Comparison of ENCODE assay signal across 12 cellular contexts in the genomic region with DNA sequence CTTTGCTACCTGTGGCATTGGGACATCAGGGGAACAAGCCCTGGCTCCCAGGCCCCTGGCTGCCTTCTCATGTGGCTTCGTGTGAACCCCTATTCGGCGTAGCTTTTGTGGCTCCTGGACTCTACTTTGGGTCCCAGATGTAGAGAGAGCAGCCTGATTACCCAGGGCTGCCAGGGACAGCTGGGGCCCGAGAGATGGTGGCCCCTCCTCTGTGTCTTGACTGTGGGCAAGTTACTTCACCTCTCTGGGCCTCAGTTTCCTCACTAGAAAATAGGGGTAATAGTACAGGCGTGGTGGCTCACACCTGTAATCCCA. TPM values are rescaled to one million over a fixed set of nuclear protein-coding genes. Genes with fewer than 3 reads are reported as not detected.
DNase-seq lines count a peak whose midpoint lies in the region; ATAC-seq, FAIRE-seq and TF ChIP-seq lines count a peak whose summit lies in the region.
"Had no signal": no experiment of that assay in that cellular context is flagged by ENCODE, and none has a peak within 500 bp of the region (broad histone marks: within the 10 kb centered on the region; RNA-seq: fewer than 3 reads in every experiment).

No MANE protein-coding gene starts in this region.

- no peak overlapping the region for H2BK12ac ChIP-seq in trophoblast cell (ENCODE audit: low read length)

- WGBS in trophoblast cell (ENCODE audit: extremely low coverage, insufficient coverage, insufficient read length), result no CpG with 5 or more reads among the region's 5 CpGs

- H3K18ac ChIP-seq in trophoblast cell (ENCODE audit: low read length), result no peak overlapping the region

- RAD21 ChIA-PET in HCT116 (lab: Charles Lee; ENCODE audit: low non-redundant PET in 1 of 2, low total read pairs in 2 of 2, uncharacterized antibody in 2 of 2, unreplicated experiment in 2 of 2), result no interaction called here

- H3K27ac Mint-ChIP-seq in CD4-positive, CD25-positive, alpha-beta regulatory T cell, result no peak overlapping the region

- H2BK5ac ChIP-seq in trophoblast cell (ENCODE audit: low read depth, low read length, poor library complexity), result no peak overlapping the region

- no peak overlapping the region for H3K23ac ChIP-seq in trophoblast cell (ENCODE audit: low read length)

- H3K9me2 ChIP-seq in HCT116 (ENCODE audit: insufficient read depth), result no peaks in the 10 kb centered on the region

- H3K36me3 ChIP-seq in CD4-positive, CD25-positive, alpha-beta regulatory T cell (ENCODE audit: control insufficient read depth, insufficient read depth, low read length), result no peaks in the 10 kb centered on the region
- H3K36me3 ChIP-seq in HCT116 (ENCODE audit: control insufficient read depth in 1 of 2, insufficient read depth in 2 of 2, low read length in 2 of 2) (peaks cover 4 to 14% of the 10 kb centered on the region in 2 experiments; a peak in 2 of 4 replicates), endothelial cell of umbilical vein (ENCODE audit: control insufficient read depth in 2 of 2, extremely low read depth in 1 of 2, insufficient read depth in 2 of 2, low read length in 2 of 2) (peaks cover 2 to 4% of the 10 kb centered on the region in 2 experiments), trophoblast cell (ENCODE audit: control insufficient read depth in 1 of 2, insufficient read depth in 2 of 2, low read length in 2 of 2) (peaks cover 16 to 18% of the 10 kb centered on the region in 2 experiments)

- H3K4ac ChIP-seq in trophoblast cell (ENCODE audit: low read depth, low read length), result no peak overlapping the region

- FAIRE-seq in endothelial cell of umbilical vein (lab: Jason Lieb, UNC), result no peak
- FAIRE-seq: D721Med had no signal

- H3K4me2 ChIP-seq in HCT116 (ENCODE audit: low read length) (peak overlapping the region; percentile 90), endothelial cell of umbilical vein (ENCODE audit: insufficient read depth, low read length) (peak overlapping the region; percentile 68), trophoblast cell (ENCODE audit: low read length) (no peak overlapping the region)

- intact Hi-C loops in HCT116 (cut with micrococcal nuclease) (no loop called here), endothelial cell of umbilical vein (cut with micrococcal nuclease) (no loop called here)

- H4K20me1 ChIP-seq in HCT116 (ENCODE audit: insufficient read depth), result no peaks in the 10 kb centered on the region
- H4K20me1 ChIP-seq in endothelial cell of umbilical vein (replicated peaks; ENCODE audit: control insufficient read depth, extremely low read depth, insufficient read depth, low read length), result no peaks in the 10 kb centered on the region

- H2BK120ac ChIP-seq in trophoblast cell (ENCODE audit: insufficient read depth, low read length, poor library complexity), result no peak overlapping the region

- peak overlapping the region; percentile 45 for H2AK5ac ChIP-seq in trophoblast cell (ENCODE audit: low read length)

- CTCF ChIA-PET in HCT116 (lab: Charles Lee) (no interaction called here), endothelial cell of umbilical vein (lab: Charles Lee) (interaction anchor here (1.0 to 2.1 kb wide), 2 partner anchors 9 to 20 kb away, joined by 3 to 7 read pairs; a partner anchor contains a TSS)

- TF ChIP-seq CTCF in HCT116 (IDR thresholded peaks at IDR 0.05 in 2 of 3, conservative IDR thresholded peaks at IDR 0.05 in 1 of 3; ENCODE audit: borderline replicate concordance in 1 of 3, insufficient read depth in 1 of 3, low read depth in 2 of 3, low read length in 2 of 3), result no peak
- no peak for TF ChIP-seq CTCF in endothelial cell of umbilical vein (IDR thresholded peaks at IDR 0.05; ENCODE audit: extremely low read depth in 1 of 2, insufficient read depth in 1 of 2, low read depth in 1 of 2, low read length in 2 of 2)

- H3K9ac ChIP-seq in HCT116 (ENCODE audit: low read length), result peak overlapping the region; percentile 95
- no peak overlapping the region for H3K9ac ChIP-seq in endothelial cell of umbilical vein (replicated peaks; ENCODE audit: extremely low read depth, insufficient read depth, low read length)
- H3K9ac ChIP-seq in trophoblast cell (ENCODE audit: low read length), result no peak overlapping the region

- H3K9me3 ChIP-seq in CD4-positive, CD25-positive, alpha-beta regulatory T cell (ENCODE audit: control insufficient read depth in 2 of 2, low read length in 2 of 2), result no peaks in the 10 kb centered on the region
- H3K9me3 ChIP-seq in HCT116 (ENCODE audit: control insufficient read depth in 1 of 2, insufficient read depth in 1 of 2, low read depth in 1 of 2, low read length in 2 of 2), result no peaks in the 10 kb centered on the region
- H3K9me3 ChIP-seq in endothelial cell of umbilical vein (replicated peaks; ENCODE audit: control insufficient read depth, insufficient read depth, low read length), result no peaks in the 10 kb centered on the region
- peaks cover 3% of the 10 kb centered on the region for H3K9me3 ChIP-seq in trophoblast cell (ENCODE audit: insufficient read depth, low read depth, low read length)

- peaks cover 20% of the 10 kb centered on the region for H3K4me1 ChIP-seq in CD4-positive, CD25-positive, alpha-beta regulatory T cell (ENCODE audit: control insufficient read depth, insufficient read depth, low read length, poor library complexity, severe bottlenecking)
- peaks cover 9 to 25% of the 10 kb centered on the region in 2 experiments for H3K4me1 ChIP-seq in HCT116 (ENCODE audit: control insufficient read depth in 1 of 2, insufficient read depth in 2 of 2, low read length in 2 of 2)
- peaks cover 14% of the 10 kb centered on the region for H3K4me1 ChIP-seq in endothelial cell of umbilical vein (ENCODE audit: control insufficient read depth, extremely low read depth, insufficient read depth, low read length)
- H3K4me1 ChIP-seq in trophoblast cell (ENCODE audit: control insufficient read depth in 1 of 2, insufficient read depth in 2 of 2, low read length in 2 of 2), result peaks cover 9 to 11% of the 10 kb centered on the region in 2 experiments

- H3K4me1 Mint-ChIP-seq in CD4-positive, CD25-positive, alpha-beta regulatory T cell, result peaks cover 0 to 11% (median 6%) of the 10 kb centered on the region in 4 donors

- H3K79me2 ChIP-seq in HCT116 (ENCODE audit: insufficient read depth, low read length), result peaks cover 27% of the 10 kb centered on the region
- H3K79me2 ChIP-seq in endothelial cell of umbilical vein (ENCODE audit: control insufficient read depth, insufficient read depth, low read length), result peaks cover 10% of the 10 kb centered on the region
- H3K79me2 ChIP-seq in trophoblast cell (ENCODE audit: control insufficient read depth, insufficient read depth, low read length, poor library complexity), result peaks cover 4% of the 10 kb centered on the region

- no peaks in the 10 kb centered on the region for H3K27me3 ChIP-seq in CD4-positive, CD25-positive, alpha-beta regulatory T cell (ENCODE audit: control insufficient read depth, insufficient read depth, low read length)
- H3K27me3 ChIP-seq in HCT116 (ENCODE audit: insufficient read depth, low read length), result no peaks in the 10 kb centered on the region
- H3K27me3 ChIP-seq in endothelial cell of umbilical vein (ENCODE audit: control insufficient read depth in 2 of 2, insufficient read depth in 2 of 2, low read length in 2 of 2), result no peaks in the 10 kb centered on the region
- H3K27me3 ChIP-seq in trophoblast cell (ENCODE audit: insufficient read depth, low read length), result no peaks in the 10 kb centered on the region

- peaks cover 5% of the 10 kb centered on the region for H3K79me1 ChIP-seq in trophoblast cell (ENCODE audit: low read length)

- peak overlapping the region; percentile 44 to 93 (median 64) for H3K4me3 Mint-ChIP-seq in CD4-positive, CD25-positive, alpha-beta regulatory T cell

- dilution Hi-C loops in endothelial cell of umbilical vein (cut with MboI; ENCODE audit: extremely low pct_ligation_motif_present, low sequenced_read_pairs), result no loop called here

- TF ChIP-seq RAD21 in HCT116 (IDR thresholded peaks at IDR 0.05; ENCODE audit: low read depth), result no peak

- H3K27ac ChIP-seq in CD4-positive, CD25-positive, alpha-beta regulatory T cell (ENCODE audit: insufficient read depth, low read length, poor library complexity, severe bottlenecking), result no peak overlapping the region
- H3K27ac ChIP-seq in HCT116 (ENCODE audit: low read depth, low read length) (peak overlapping the region; percentile 87), endothelial cell of umbilical vein (ENCODE audit: insufficient read depth, low read depth, low read length) (no peak overlapping the region), trophoblast cell (ENCODE audit: low read depth, low read length) (no peak overlapping the region)

- H3K36me3 Mint-ChIP-seq in CD4-positive, CD25-positive, alpha-beta regulatory T cell, result no peaks in the 10 kb centered on the region

- no peaks in the 10 kb centered on the region for H3K9me1 ChIP-seq in endothelial cell of umbilical vein (replicated peaks; ENCODE audit: control insufficient read depth, extremely low read depth, insufficient read depth, low read length)

- TF ChIP-seq POLR2A in HCT116 (IDR thresholded peaks at IDR 0.05; ENCODE audit: borderline replicate concordance, extremely low read depth, insufficient read depth, insufficient read length) (no peak), endothelial cell of umbilical vein (IDR thresholded peaks at IDR 0.05; ENCODE audit: low read depth, low read length) (no peak)

- POLR2A ChIA-PET in HCT116 (lab: Charles Lee), result interaction anchor here (0.5 kb wide), 1 partner anchor 12 kb away, joined by 3 read pairs; no protein-coding TSS in a partner anchor
- POLR2A ChIA-PET in endothelial cell of umbilical vein (lab: Charles Lee), result no interaction called here

- H3K9me3 Mint-ChIP-seq in CD4-positive, CD25-positive, alpha-beta regulatory T cell, result no peaks in the 10 kb centered on the region

- no peak for ATAC-seq in CD4-positive, CD25-positive, alpha-beta regulatory T cell (ENCODE audit: low read depth in 2 of 2)
- no peak for ATAC-seq in HCT116

- H2AFZ ChIP-seq in HCT116 (ENCODE audit: low read depth, low read length, poor library complexity, severe bottlenecking), result no peak overlapping the region
- H2AFZ ChIP-seq in endothelial cell of umbilical vein (ENCODE audit: low read depth, low read length), result no peak overlapping the region
- H2AFZ ChIP-seq in trophoblast cell (ENCODE audit: insufficient read depth, low read length, poor library complexity), result no peak overlapping the region

- H4K12ac ChIP-seq in trophoblast cell (ENCODE audit: low read depth, low read length), result no peak overlapping the region

- H3K27me3 Mint-ChIP-seq in CD4-positive, CD25-positive, alpha-beta regulatory T cell, result no peaks in the 10 kb centered on the region

- H4K8ac ChIP-seq in trophoblast cell (ENCODE audit: low read depth, low read length), result no peak overlapping the region

- H4K91ac ChIP-seq in trophoblast cell (ENCODE audit: low read depth, low read length), result no peak overlapping the region

- no peak overlapping the region for H3K4me3 ChIP-seq in CD4-positive, CD25-positive, alpha-beta regulatory T cell (ENCODE audit: low read depth, low read length)
- H3K4me3 ChIP-seq in HCT116 (replicated peaks in 1 of 2; ENCODE audit: low read depth in 1 of 2, low read length in 2 of 2) (peak overlapping the region in 1 of 2 experiments; percentile 83; a peak in 1 of 4 replicates), endothelial cell of umbilical vein (replicated peaks in 1 of 3; ENCODE audit: insufficient read depth in 1 of 3, low read depth in 1 of 3, low read length in 3 of 3) (no peak overlapping the region), trophoblast cell (ENCODE audit: low read depth, low read length) (no peak overlapping the region)

- no peak for DNase-seq in CD4-positive, CD25-positive, alpha-beta regulatory T cell
- no peak for DNase-seq in HCT116 (ENCODE audit: low read depth, low spot score)
- DNase-seq in endothelial cell of umbilical vein (ENCODE audit: low read depth, low spot score), result no peak
- DNase-seq in trophoblast cell, result no peak
- no peak for DNase-seq in COR-L47 (lab: John Stamatoyannopoulos, UW)
- DNase-seq in central memory CD4-positive, alpha-beta T cell, result no peak
- no peak for DNase-seq in epidermal melanocyte (ENCODE audit: insufficient read length, low spot score)
- DNase-seq: mesenchymal stem cell, NCI-H2029, SIG-M5, substantia nigra had no signal

- BruUV-seq in HCT116 (replicated peaks; lab: Mats Ljungman, UMichigan) (no TSS peak), endothelial cell of umbilical vein (replicated peaks; lab: Mats Ljungman, UMichigan) (no TSS peak)

- H3K14ac ChIP-seq in trophoblast cell (ENCODE audit: low read length), result no peak overlapping the region

RNA-seq across cellular contexts. Expression of a gene that starts 2.0 kb away (rescaled TPM):
- 2.6 TPM for total RNA-seq in CD4-positive, CD25-positive, alpha-beta regulatory T cell
- under 1 TPM in 3 of 4 donors, not detected in 1; 0.69 to 0.96 (median 0.70) TPM for polyA plus RNA-seq in CD4-positive, CD25-positive, alpha-beta regulatory T cell
- 37.9 TPM for total RNA-seq in HCT116 (2021; ENCODE audit: unreplicated experiment)
- polyA plus RNA-seq in HCT116 (2012), result 30.1 and 34.1 TPM in 2 replicates
- total RNA-seq in endothelial cell of umbilical vein, result 39.3 and 40.4 TPM in 2 replicates
- 27.0 and 29.5 TPM in 2 replicates for polyA plus RNA-seq in endothelial cell of umbilical vein
- polyA plus RNA-seq in endothelial cell of umbilical vein (2011; cell fraction: cytosol; rRNA removed), result 23.3 and 25.2 TPM in 2 replicates
- polyA plus RNA-seq in endothelial cell of umbilical vein (2011; cell fraction: nucleus; rRNA removed), result 78.3 and 78.6 TPM in 2 replicates
- 25.5 and 27.3 TPM in 2 replicates for polyA plus RNA-seq in endothelial cell of umbilical vein (2012)
- polyA minus RNA-seq in endothelial cell of umbilical vein, result 17.7 and 28.9 TPM in 2 replicates
- polyA minus RNA-seq in endothelial cell of umbilical vein (2011; cell fraction: cytosol; rRNA and poly(A)+ RNA removed), result 44.7 TPM
- 13.8 and 18.9 TPM in 2 replicates for polyA minus RNA-seq in endothelial cell of umbilical vein (2011; cell fraction: nucleus; rRNA and poly(A)+ RNA removed)
- 7.5 and 7.7 TPM in 2 replicates for polyA plus RNA-seq in trophoblast cell (2013)

RNA-seq across cellular contexts. Expression of a gene that starts 15.3 kb away (rescaled TPM):
- 226 TPM for total RNA-seq in CD4-positive, CD25-positive, alpha-beta regulatory T cell
- 100 to 1,000 TPM; 123 to 200 (median 154) TPM for polyA plus RNA-seq in CD4-positive, CD25-positive, alpha-beta regulatory T cell
- 595 TPM for total RNA-seq in HCT116 (2021; ENCODE audit: unreplicated experiment)
- polyA plus RNA-seq in HCT116 (2012), result 271 and 320 TPM in 2 replicates
- 448 and 483 TPM in 2 replicates for total RNA-seq in endothelial cell of umbilical vein
- 61.1 and 96.9 TPM in 2 replicates for polyA plus RNA-seq in endothelial cell of umbilical vein
- 102 and 105 TPM in 2 replicates for polyA plus RNA-seq in endothelial cell of umbilical vein (2011; cell fraction: cytosol; rRNA removed)
- polyA plus RNA-seq in endothelial cell of umbilical vein (2011; cell fraction: nucleus; rRNA removed), result 97.8 and 153 TPM in 2 replicates
- polyA plus RNA-seq in endothelial cell of umbilical vein (2012), result 325 and 505 TPM in 2 replicates
- 90.4 and 106 TPM in 2 replicates for polyA minus RNA-seq in endothelial cell of umbilical vein
- 487 TPM for polyA minus RNA-seq in endothelial cell of umbilical vein (2011; cell fraction: cytosol; rRNA and poly(A)+ RNA removed)
- polyA minus RNA-seq in endothelial cell of umbilical vein (2011; cell fraction: nucleus; rRNA and poly(A)+ RNA removed), result 47.0 and 61.7 TPM in 2 replicates
- polyA plus RNA-seq in trophoblast cell (2013), result 357 and 372 TPM in 2 replicates

RNA-seq across cellular contexts. Expression of a gene that starts 19.6 kb away (rescaled TPM):
- total RNA-seq in CD4-positive, CD25-positive, alpha-beta regulatory T cell, result 25.1 TPM
- 10 to 100 TPM; 49.4 to 59.8 (median 54.3) TPM for polyA plus RNA-seq in CD4-positive, CD25-positive, alpha-beta regulatory T cell
- total RNA-seq in HCT116 (2021; ENCODE audit: unreplicated experiment) (57.6 TPM), endothelial cell of umbilical vein (28.8 and 31.1 TPM in 2 replicates)
- 86.3 and 86.6 TPM in 2 replicates for polyA plus RNA-seq in HCT116 (2012)
- polyA plus RNA-seq in endothelial cell of umbilical vein, result 62.0 and 86.1 TPM in 2 replicates
- 37.2 and 63.3 TPM in 2 replicates for polyA plus RNA-seq in endothelial cell of umbilical vein (2011; cell fraction: cytosol; rRNA removed)
- 18.7 and 18.9 TPM in 2 replicates for polyA plus RNA-seq in endothelial cell of umbilical vein (2011; cell fraction: nucleus; rRNA removed)
- polyA plus RNA-seq in endothelial cell of umbilical vein (2012), result 23.6 and 23.9 TPM in 2 replicates
- 22.3 and 32.5 TPM in 2 replicates for polyA minus RNA-seq in endothelial cell of umbilical vein
- polyA minus RNA-seq in endothelial cell of umbilical vein (2011; cell fraction: cytosol; rRNA and poly(A)+ RNA removed), result 67.2 TPM
- polyA minus RNA-seq in endothelial cell of umbilical vein (2011; cell fraction: nucleus; rRNA and poly(A)+ RNA removed), result 5.3 and 7.6 TPM in 2 replicates
- polyA plus RNA-seq in trophoblast cell (2013), result 35.3 and 35.7 TPM in 2 replicates

RNA-seq across cellular contexts. Expression of a gene that starts 47.7 kb away (rescaled TPM):
- total RNA-seq in CD4-positive, CD25-positive, alpha-beta regulatory T cell, result 3.6 TPM
- 10 to 100 TPM in 1 of 4 donors, 1 to 10 TPM in 3; 2.3 to 10.2 (median 5.1) TPM for polyA plus RNA-seq in CD4-positive, CD25-positive, alpha-beta regulatory T cell
- total RNA-seq in HCT116 (2021; ENCODE audit: unreplicated experiment) (155 TPM), endothelial cell of umbilical vein (68.5 and 73.6 TPM in 2 replicates)
- polyA plus RNA-seq in HCT116 (2012), result 150 and 152 TPM in 2 replicates
- polyA plus RNA-seq in endothelial cell of umbilical vein, result 82.6 and 88.5 TPM in 2 replicates
- polyA plus RNA-seq in endothelial cell of umbilical vein (2011; cell fraction: cytosol; rRNA removed), result 56.2 and 80.5 TPM in 2 replicates
- 74.6 and 80.8 TPM in 2 replicates for polyA plus RNA-seq in endothelial cell of umbilical vein (2011; cell fraction: nucleus; rRNA removed)
- 39.7 and 41.2 TPM in 2 replicates for polyA plus RNA-seq in endothelial cell of umbilical vein (2012)
- polyA minus RNA-seq in endothelial cell of umbilical vein, result 32.9 and 45.3 TPM in 2 replicates
- 181 TPM for polyA minus RNA-seq in endothelial cell of umbilical vein (2011; cell fraction: cytosol; rRNA and poly(A)+ RNA removed)
- 21.7 and 31.4 TPM in 2 replicates for polyA minus RNA-seq in endothelial cell of umbilical vein (2011; cell fraction: nucleus; rRNA and poly(A)+ RNA removed)
- polyA plus RNA-seq in trophoblast cell (2013), result 19.9 and 21.1 TPM in 2 replicates

Comparison
In these comparisons a context has a peak if more than half of its experiments do, and no peak if none do; other contexts are left out.
1. RNA of a gene that starts 2.0 kb away (total RNA-seq): 39.3 to 40.4 TPM in endothelial cell of umbilical vein and 37.9 TPM in HCT116 (single experiment); 2.6 TPM in CD4-positive, CD25-positive, alpha-beta regulatory T cell (single experiment); every median in the first group is over 10 times any median in the second.